Comparison of ENCODE assay signal across 8 cellular contexts in the genomic region with DNA sequence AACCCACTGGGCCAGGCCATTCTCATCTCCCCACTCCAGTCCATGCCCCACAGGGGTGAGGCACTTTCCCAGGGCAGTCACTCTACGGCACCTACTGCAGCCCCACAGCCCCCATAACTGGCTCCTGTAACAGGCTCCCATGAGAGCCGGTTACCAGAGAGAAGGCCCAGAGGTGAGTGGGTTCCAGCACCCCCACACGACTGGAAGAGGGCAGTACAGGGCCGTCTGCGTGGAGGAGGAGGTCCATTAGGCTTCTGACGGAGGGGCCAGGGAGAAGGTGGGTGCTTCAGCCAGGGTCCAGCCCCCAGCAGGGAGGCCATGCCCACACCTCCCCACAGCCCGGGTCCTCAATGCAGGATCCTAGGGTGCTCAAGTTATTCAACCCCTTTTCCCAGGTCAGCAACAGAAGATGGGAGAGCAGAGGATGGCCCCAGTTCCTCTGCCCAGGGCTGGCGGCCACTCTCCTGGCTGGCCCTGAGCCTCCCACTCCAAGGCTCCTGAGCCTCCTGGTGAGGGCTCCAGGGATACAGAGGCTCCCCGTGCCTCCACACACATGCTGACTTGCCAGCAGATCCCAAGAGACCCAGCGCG. TPM values are rescaled to one million over a fixed set of nuclear protein-coding genes. Genes with fewer than 3 reads are reported as not detected.
A peak's percentile ranks its signal among the peaks of the same experiment; 100 is the strongest.
DNase-seq lines count a peak whose midpoint lies in the region; ATAC-seq and TF ChIP-seq lines count a peak whose summit lies in the region.

No MANE protein-coding gene starts in this region.

- H3K27me3 Mint-ChIP-seq in activated CD8-positive, alpha-beta T cell treated with anti-CD3 and anti-CD28 coated beads, Interleukin-2, amount 10 ng/mL, durations not matched to agents 7 days and 5 days (ENCODE audit: low read depth): no peaks in the 10 kb centered on the region

- peak overlapping the region in 3 of 4 donors; percentile 75 to 84 (median 81) for H3K27ac ChIP-seq in tibial nerve

- CTCF ChIA-PET in AG04449 (lab: Yijun Ruan, JAX): interaction anchor here (0.9 to 2.1 kb wide), 3 partner anchors 17 to 184 kb away, joined by 3 to 16 read pairs (median 3); no protein-coding TSS in a partner anchor
- CTCF ChIA-PET in activated CD8-positive, alpha-beta T cell treated with anti-CD3 and anti-CD28 coated beads, Interleukin-2, amount 10 ng/mL, durations not matched to agents 7 days and 5 days (lab: Charles Lee): interaction anchor here (0.8 to 1.6 kb wide), 6 partner anchors 14 to 305 kb away, joined by 3 to 16 read pairs (median 4); partner anchors contain the start of gene AURKAIP1

- no peaks in the 10 kb centered on the region for H3K9me3 Mint-ChIP-seq in activated CD8-positive, alpha-beta T cell treated with anti-CD3 and anti-CD28 coated beads, Interleukin-2, amount 10 ng/mL, durations not matched to agents 7 days and 5 days (ENCODE audit: insufficient read depth)

- ATAC-seq in activated CD8-positive, alpha-beta T cell treated with anti-CD3 and anti-CD28 coated beads, Interleukin-2, amount 10 ng/mL, durations not matched to agents 7 days and 5 days: peak; percentile 8
- ATAC-seq in HG03097 (IDR thresholded peaks at IDR 0.05; ENCODE audit: low FRiP score, unreplicated experiment): no peak
- no peak for ATAC-seq in GM21526 (IDR thresholded peaks at IDR 0.05; ENCODE audit: low FRiP score, unreplicated experiment)

- H3K27ac Mint-ChIP-seq in activated CD8-positive, alpha-beta T cell treated with anti-CD3 and anti-CD28 coated beads, Interleukin-2, amount 10 ng/mL, durations not matched to agents 7 days and 5 days: peak overlapping the region; percentile 95

- H3K4me3 ChIP-seq in AG04449 (ENCODE audit: low read depth, low read length) (peak overlapping the region; percentile 68), tibial nerve (peak overlapping the region; percentile 22 to 94 (median 86))

- H3K27me3 ChIP-seq in tibial nerve: no peaks in the 10 kb centered on the region

- 15 to 16% methylated on average over 10 of the region's 11 CpGs for WGBS in tibial nerve, 2 donors

- H3K9me3 ChIP-seq in tibial nerve: no peaks in the 10 kb centered on the region

- peak overlapping the region; percentile 84 for H3K4me3 Mint-ChIP-seq in activated CD8-positive, alpha-beta T cell treated with anti-CD3 and anti-CD28 coated beads, Interleukin-2, amount 10 ng/mL, durations not matched to agents 7 days and 5 days

- DNase-seq in AG04449 (ENCODE audit: low read depth, low spot score): no peak
- DNase-seq in GM20000 (ENCODE audit: low spot score): peak; percentile 66
- DNase-seq in activated CD8-positive, alpha-beta T cell treated with anti-CD3 and anti-CD28 coated beads, Interleukin-2, amount 10 ng/mL, durations not matched to agents 7 days and 5 days: peak; percentile 61
- peak; percentile 29 for DNase-seq in iPS-NIHi11 (ENCODE audit: low spot score)
- no peak for DNase-seq in tibial nerve (ENCODE audit: low spot score in 2 of 2)
- DNase-seq in AML-193 (lab: John Stamatoyannopoulos, UW): no peak

- TF ChIP-seq EP300 in tibial nerve (IDR thresholded peaks at IDR 0.05): no peak

- TF ChIP-seq CTCF in AG04449 (IDR thresholded peaks at IDR 0.05; ENCODE audit: insufficient read depth, low read length, missing control alignments) (peak; percentile 45), GM20000 (IDR thresholded peaks at IDR 0.05; ENCODE audit: extremely low read depth, missing control alignments) (no peak), tibial nerve (IDR thresholded peaks at IDR 0.05) (no peak)

- H3K4me1 ChIP-seq in tibial nerve: peaks cover 8 to 60% (median 47%) of the 10 kb centered on the region in 4 donors

- TF ChIP-seq POLR2A in tibial nerve (IDR thresholded peaks at IDR 0.05): no peak

- peaks cover 6% of the 10 kb centered on the region for H3K36me3 Mint-ChIP-seq in activated CD8-positive, alpha-beta T cell treated with anti-CD3 and anti-CD28 coated beads, Interleukin-2, amount 10 ng/mL, durations not matched to agents 7 days and 5 days (ENCODE audit: low read depth)

- H3K4me1 Mint-ChIP-seq in activated CD8-positive, alpha-beta T cell treated with anti-CD3 and anti-CD28 coated beads, Interleukin-2, amount 10 ng/mL, durations not matched to agents 7 days and 5 days (ENCODE audit: low read depth): peaks cover 23% of the 10 kb centered on the region

- peaks cover 0 to 17% (median 0%) of the 10 kb centered on the region in 3 donors for H3K36me3 ChIP-seq in tibial nerve

- POLR2A ChIA-PET in AG04449 (lab: Yijun Ruan, JAX): interaction anchor here (1.3 kb wide), 1 partner anchor 16 kb away, joined by 4 read pairs; no protein-coding TSS in a partner anchor
- POLR2A ChIA-PET in activated CD8-positive, alpha-beta T cell treated with anti-CD3 and anti-CD28 coated beads, Interleukin-2, amount 10 ng/mL, durations not matched to agents 7 days and 5 days (lab: Charles Lee): interaction anchor here (1.0 to 1.1 kb wide), 2 partner anchors 33 to 183 kb away, joined by 3 read pairs; partner anchors contain the start of gene UBE2J2

RNA-seq across cellular contexts. Expression of gene ACAP3, which starts 1.6 kb away (rescaled TPM):
- 10 to 100 TPM; 65.2 to 87.3 TPM for total RNA-seq in activated CD8-positive, alpha-beta T cell treated with anti-CD3 and anti-CD28 coated beads, Interleukin-2, amount 10 ng/mL, durations not matched to agents 7 days and 5 days
- 100 to 1,000 TPM in 1 of 4 donors, 10 to 100 TPM in 3; 34.3 to 125 (median 69.6) TPM for total RNA-seq in tibial nerve

RNA-seq across cellular contexts. Expression of gene PUSL1, which starts 2.2 kb away (rescaled TPM):
- 10 to 100 TPM; 24.0 to 26.2 TPM for total RNA-seq in activated CD8-positive, alpha-beta T cell treated with anti-CD3 and anti-CD28 coated beads, Interleukin-2, amount 10 ng/mL, durations not matched to agents 7 days and 5 days
- total RNA-seq in tibial nerve: 10 to 100 TPM; 17.5 to 22.2 (median 19.7) TPM

RNA-seq across cellular contexts. Expression of gene INTS11, which starts 18.3 kb away (rescaled TPM):
- total RNA-seq in activated CD8-positive, alpha-beta T cell treated with anti-CD3 and anti-CD28 coated beads, Interleukin-2, amount 10 ng/mL, durations not matched to agents 7 days and 5 days: 100 to 1,000 TPM; 120 to 134 TPM
- 100 to 1,000 TPM; 118 to 241 (median 157) TPM for total RNA-seq in tibial nerve

RNA-seq across cellular contexts. Expression of gene CPTP, which starts 18.4 kb away (rescaled TPM):
- total RNA-seq in activated CD8-positive, alpha-beta T cell treated with anti-CD3 and anti-CD28 coated beads, Interleukin-2, amount 10 ng/mL, durations not matched to agents 7 days and 5 days: 10 to 100 TPM; 18.5 to 21.4 TPM
- 10 to 100 TPM; 12.0 to 24.9 (median 18.8) TPM for total RNA-seq in tibial nerve

RNA-seq across cellular contexts. Expression of gene TAS1R3, which starts 24.9 kb away (rescaled TPM):
- total RNA-seq in activated CD8-positive, alpha-beta T cell treated with anti-CD3 and anti-CD28 coated beads, Interleukin-2, amount 10 ng/mL, durations not matched to agents 7 days and 5 days: 1 to 10 TPM in 1 of 2 experiments, under 1 TPM in 1; 0.78 to 1.2 TPM
- total RNA-seq in tibial nerve: 1 to 10 TPM in 1 of 4 donors, under 1 TPM in 3; 0.21 to 1.2 (median 0.63) TPM

Comparison
In these comparisons a context has a peak if more than half of its experiments do, and no peak if none do; other contexts are left out.
1. DNase-seq: peak in GM20000 (single experiment), activated CD8-positive, alpha-beta T cell treated with anti-CD3 and anti-CD28 coated beads, Interleukin-2, amount 10 ng/mL, durations not matched to agents 7 days and 5 days (single experiment) and iPS-NIHi11 (single experiment); none in AG04449 (single experiment), tibial nerve (0 of 2) and AML-193 (0 of 2).